ENCODE assay signal across 20 cellular contexts in genomic region chr1:218967254-218967653, GRCh38.
A peak's percentile ranks its signal among the peaks of the same experiment; 100 is the strongest.
DNase-seq lines count a peak whose midpoint lies in the region; ATAC-seq, FAIRE-seq and TF ChIP-seq lines count a peak whose summit lies in the region.
"Had no signal": no experiment of that assay in that cellular context is flagged by ENCODE, and none has a peak within 500 bp of the region (broad histone marks: within the 10 kb centered on the region; RNA-seq: fewer than 3 reads in every experiment).

No MANE protein-coding gene starts in this region.

- no peaks in the 10 kb centered on the region for H3K4me1 Mint-ChIP-seq in GM23338
- H3K4me1 Mint-ChIP-seq: CD14-positive monocyte; CD4-positive, alpha-beta memory T cell; CD4-positive, CD25-positive, alpha-beta regulatory T cell; CD8-positive, alpha-beta memory T cell had no signal

- DNase-seq in D721Med (ENCODE audit: insufficient read length, low spot score) (no peak), GM23338 (ENCODE audit: low spot score) (no peak), adipocyte (ENCODE audit: low read depth) (no peak), H7 (no peak)
- DNase-seq: 8988T; BE2C; C1 segment of cervical spinal cord; CD4-positive, alpha-beta memory T cell; CD4-positive, CD25-positive, alpha-beta regulatory T cell; CD8-positive, alpha-beta memory T cell; COR-L47; DMS79 treated with DMSO at 0.1 percent for 48 hours; GF-D8 had no signal

- FAIRE-seq in D721Med (lab: Jason Lieb, UNC): peak; percentile 25
- FAIRE-seq: A204.1, G401.6, GM12891 had no signal

- H3K27ac Mint-ChIP-seq in GM23338: no peak overlapping the region
- H3K27ac Mint-ChIP-seq: CD14-positive monocyte; CD4-positive, alpha-beta memory T cell; CD4-positive, CD25-positive, alpha-beta regulatory T cell; CD8-positive, alpha-beta memory T cell had no signal

- TF ChIP-seq CTCF in D721Med (IDR thresholded peaks at IDR 0.05; ENCODE audit: insufficient read depth, missing control alignments): no peak
- no peak for TF ChIP-seq CTCF in GM23338 (conservative IDR thresholded peaks at IDR 0.05; ENCODE audit: low read depth in 2 of 2)

- H3K36me3 ChIP-seq in GM23338 (ENCODE audit: insufficient read depth): no peaks in the 10 kb centered on the region
- H3K36me3 ChIP-seq in adipocyte (ENCODE audit: control insufficient read depth, insufficient read depth, low read length, severe bottlenecking): no peaks in the 10 kb centered on the region
- no peaks in the 10 kb centered on the region for H3K36me3 ChIP-seq in H7 (replicated peaks; ENCODE audit: control insufficient read depth, insufficient read depth, low read length)
- H3K36me3 ChIP-seq: BE2C, BLaER1 had no signal

- H3K27me3 ChIP-seq in GM23338 (ENCODE audit: insufficient read depth) (no peaks in the 10 kb centered on the region), adipocyte (replicated peaks; ENCODE audit: control insufficient read depth, insufficient read depth, low read length) (no peaks in the 10 kb centered on the region), H7 (ENCODE audit: control insufficient read depth, insufficient read depth, low read length) (no peaks in the 10 kb centered on the region)
- H3K27me3 ChIP-seq: BE2C, BLaER1 had no signal

- no peaks in the 10 kb centered on the region for H3K79me2 ChIP-seq in GM23338 (replicated peaks; ENCODE audit: insufficient read depth)

- H3K9ac ChIP-seq in adipocyte (ENCODE audit: low read length): no peak overlapping the region
- H3K9ac ChIP-seq: BLaER1 had no signal

- no peaks in the 10 kb centered on the region for H3K9me2 ChIP-seq in GM23338 (ENCODE audit: insufficient read depth)

- no peak overlapping the region for H3K27ac ChIP-seq in GM23338 (ENCODE audit: low read depth)
- H3K27ac ChIP-seq: BLaER1 had no signal

- no peak for ATAC-seq in GM23338
- ATAC-seq in GM18861 (IDR thresholded peaks at IDR 0.05; ENCODE audit: unreplicated experiment): no peak
- ATAC-seq in HG03045 (IDR thresholded peaks at IDR 0.05; ENCODE audit: unreplicated experiment): no peak

- H3K4me1 ChIP-seq in GM23338 (ENCODE audit: insufficient read depth): no peaks in the 10 kb centered on the region
- H3K4me1 ChIP-seq in adipocyte (ENCODE audit: control insufficient read depth, insufficient read depth, low read length): peaks cover 10% of the 10 kb centered on the region
- H3K4me1 ChIP-seq: BE2C, BLaER1 had no signal

- H3K4me3 Mint-ChIP-seq in GM23338: no peak overlapping the region
- H3K4me3 Mint-ChIP-seq: CD14-positive monocyte; CD4-positive, alpha-beta memory T cell; CD4-positive, CD25-positive, alpha-beta regulatory T cell; CD8-positive, alpha-beta memory T cell had no signal

- no peak overlapping the region for H3K4me3 ChIP-seq in GM23338
- H3K4me3 ChIP-seq in adipocyte (ENCODE audit: low read length): peak overlapping the region; percentile 35
- H3K4me3 ChIP-seq in H7 (ENCODE audit: insufficient read depth, low read depth, low read length): no peak overlapping the region
- H3K4me3 ChIP-seq: BLaER1 had no signal

- H3K4me2 ChIP-seq in GM23338: no peak overlapping the region
- H3K4me2 ChIP-seq: BLaER1 had no signal

- H3K9me3 Mint-ChIP-seq in GM23338: peaks cover 5% of the 10 kb centered on the region

- no peak overlapping the region for H2AFZ ChIP-seq in GM23338

- no peaks in the 10 kb centered on the region for H4K20me1 ChIP-seq in GM23338 (replicated peaks; ENCODE audit: insufficient read depth)
- H4K20me1 ChIP-seq: BLaER1 had no signal

- H3F3A ChIP-seq in GM23338 (replicated peaks; ENCODE audit: low read depth): no peaks in the 10 kb centered on the region

- H3K36me3 Mint-ChIP-seq in GM23338 (ENCODE audit: low read depth): peaks cover 6% of the 10 kb centered on the region
- H3K36me3 Mint-ChIP-seq: CD14-positive monocyte; CD4-positive, alpha-beta memory T cell; CD4-positive, CD25-positive, alpha-beta regulatory T cell; CD8-positive, alpha-beta memory T cell had no signal

- H3K27me3 Mint-ChIP-seq in GM23338 (ENCODE audit: insufficient read depth, low read depth, poor library complexity): peaks cover 2% of the 10 kb centered on the region
- H3K27me3 Mint-ChIP-seq: CD4-positive, alpha-beta memory T cell; CD4-positive, CD25-positive, alpha-beta regulatory T cell; CD8-positive, alpha-beta memory T cell had no signal

- H3K9me3 ChIP-seq in adipocyte (ENCODE audit: control insufficient read depth, low read length): peaks cover 19% of the 10 kb centered on the region
- H3K9me3 ChIP-seq: BE2C, BLaER1 had no signal

TF ChIP-seq in GM23338, 12 proteins besides CTCF, POLR2A, EP300 and RAD21 (continues in another document):
- no peak for TF ChIP-seq REST (IDR thresholded peaks at IDR 0.05; ENCODE audit: unreplicated experiment)
- no peak for TF ChIP-seq EZH2 (IDR thresholded peaks at IDR 0.05; ENCODE audit: low read depth, unreplicated experiment)
